ENCODE assay signal across 8 cellular contexts in the genomic region with DNA sequence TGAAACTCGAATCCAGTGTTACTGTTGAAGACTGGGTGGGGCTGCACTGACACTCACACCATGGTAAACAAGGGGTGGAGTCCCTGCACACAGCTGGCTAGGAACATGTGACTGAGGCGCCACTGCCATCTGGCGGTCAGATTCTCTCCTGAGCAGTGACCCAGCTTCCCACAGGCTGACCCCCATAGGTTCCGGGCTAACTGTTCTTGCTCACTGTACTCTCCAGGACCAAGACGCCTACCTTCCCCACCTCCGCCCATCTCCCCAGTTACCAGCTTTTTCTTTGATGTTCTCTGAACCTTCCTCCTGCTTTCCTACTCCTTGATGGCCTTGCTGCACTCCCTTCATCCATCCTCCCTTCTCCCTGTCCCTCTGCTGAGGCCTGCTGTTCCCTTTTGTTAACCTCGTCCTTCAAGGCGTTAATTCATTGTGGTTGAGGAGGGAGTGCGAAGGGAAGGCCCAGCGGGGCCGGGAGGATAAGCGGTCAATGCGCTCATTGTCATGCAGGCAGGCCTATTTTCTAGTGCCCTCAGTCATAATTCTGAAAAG.
A peak's percentile ranks its signal among the peaks of the same experiment; 100 is the strongest.
DNase-seq lines count a peak whose midpoint lies in the region; ATAC-seq and TF ChIP-seq lines count a peak whose summit lies in the region.

No MANE protein-coding gene starts in this region.

- H3K4me3 ChIP-seq in fibroblast of the aortic adventitia (ENCODE audit: low read depth, low read length): no peak overlapping the region

- H3K27ac Mint-ChIP-seq in activated T-cell treated with anti-CD3 and anti-CD28 coated beads, Interleukin-2, amount 50 U/mL, for 24 hours: no peak overlapping the region
- peak overlapping the region; percentile 75 for H3K27ac Mint-ChIP-seq in neural crest cell (ENCODE audit: unreplicated experiment)

- TF ChIP-seq CTCF in fibroblast of the aortic adventitia (IDR thresholded peaks at IDR 0.05; ENCODE audit: insufficient read depth, low read length) (peak; percentile 86), neural crest cell (conservative IDR thresholded peaks at IDR 0.05) (peak; percentile 86)

- ATAC-seq in GM21526 (IDR thresholded peaks at IDR 0.05; ENCODE audit: low FRiP score, unreplicated experiment): peak; percentile 99

- H3K9me3 Mint-ChIP-seq in activated T-cell treated with anti-CD3 and anti-CD28 coated beads, Interleukin-2, amount 50 U/mL, for 24 hours: no peaks in the 10 kb centered on the region
- H3K9me3 Mint-ChIP-seq in neural crest cell: no peaks in the 10 kb centered on the region

- H3K27me3 Mint-ChIP-seq in activated T-cell treated with anti-CD3 and anti-CD28 coated beads, Interleukin-2, amount 50 U/mL, for 24 hours: peaks cover 6% of the 10 kb centered on the region
- no peaks in the 10 kb centered on the region for H3K27me3 Mint-ChIP-seq in neural crest cell (ENCODE audit: low read depth)

- DNase-seq in DMS 273 (lab: John Stamatoyannopoulos, UW; ENCODE audit: unreplicated experiment) (peak; percentile 79), HUDEP-2 (lab: John Stamatoyannopoulos, UW; ENCODE audit: unreplicated experiment in 76 of 76) (peak in 74 of 76 experiments; percentile 10 to 88 (median 70)), OCI-M2 (lab: John Stamatoyannopoulos, UW; ENCODE audit: unreplicated experiment) (peak; percentile 23), fibroblast of the aortic adventitia (ENCODE audit: low read depth) (peak; percentile 95), neural crest cell (ENCODE audit: low read depth, low spot score) (peak; percentile 83), stromal cell of bone marrow (ENCODE audit: low read depth) (peak; percentile 83)
- DNase-seq in activated T-cell treated with anti-CD3 and anti-CD28 coated beads, Interleukin-2, amount 50 U/mL, for 24 hours: peak; percentile 61

- H3K36me3 Mint-ChIP-seq in activated T-cell treated with anti-CD3 and anti-CD28 coated beads, Interleukin-2, amount 50 U/mL, for 24 hours (ENCODE audit: low read depth): no peaks in the 10 kb centered on the region
- no peaks in the 10 kb centered on the region for H3K36me3 Mint-ChIP-seq in neural crest cell (ENCODE audit: low read depth)

- peaks cover 6% of the 10 kb centered on the region for H3K4me1 Mint-ChIP-seq in activated T-cell treated with anti-CD3 and anti-CD28 coated beads, Interleukin-2, amount 50 U/mL, for 24 hours (ENCODE audit: low read depth)
- peaks cover 21% of the 10 kb centered on the region for H3K4me1 Mint-ChIP-seq in neural crest cell

- no peak overlapping the region for H3K4me3 Mint-ChIP-seq in activated T-cell treated with anti-CD3 and anti-CD28 coated beads, Interleukin-2, amount 50 U/mL, for 24 hours
- no peak overlapping the region for H3K4me3 Mint-ChIP-seq in neural crest cell

Comparison
In these comparisons a context has a peak if more than half of its experiments do, and no peak if none do; other contexts are left out.
1. DNase-seq: peak in every context shown above with its lines; median percentile 95 in fibroblast of the aortic adventitia; 83 in neural crest cell; 83 in stromal cell of bone marrow; 79 in DMS 273; 70 in HUDEP-2; 61 in activated T-cell treated with anti-CD3 and anti-CD28 coated beads, Interleukin-2, amount 50 U/mL, for 24 hours; 23 in OCI-M2.